Comparison of ENCODE assay signal across 8 cellular contexts in the genomic region with DNA sequence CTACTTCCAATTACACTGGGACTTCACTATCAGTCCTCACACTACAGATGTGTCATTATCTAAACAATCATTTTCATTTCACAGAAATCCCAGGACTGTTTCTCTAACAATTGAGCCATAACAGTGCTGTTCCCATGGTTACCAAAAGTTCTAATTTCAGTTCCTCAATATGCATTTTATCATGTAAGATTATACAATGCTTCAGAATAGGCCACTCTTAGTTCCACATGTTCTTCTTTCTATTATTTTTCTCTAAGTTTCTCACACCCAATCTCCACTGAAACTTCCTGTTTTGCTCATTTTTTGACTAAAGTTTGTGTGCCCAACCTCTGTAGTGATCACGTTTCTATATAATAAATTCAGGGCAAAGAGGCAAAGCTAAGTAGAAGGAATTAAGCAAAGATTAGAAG.
A peak's percentile ranks its signal among the peaks of the same experiment; 100 is the strongest.
DNase-seq lines count a peak whose midpoint lies in the region; ATAC-seq and TF ChIP-seq lines count a peak whose summit lies in the region.

No MANE protein-coding gene starts in this region.

- peaks cover 31% of the 10 kb centered on the region for H3K4me1 Mint-ChIP-seq in activated CD4-positive, alpha-beta T cell treated with anti-CD3 and anti-CD28 coated beads, Interleukin-2, amount 10 ng/mL, durations not matched to agents 24 days and 14 days
- peaks cover 37% of the 10 kb centered on the region for H3K4me1 Mint-ChIP-seq in activated B cell treated with CpG ODN at 0.5 μM for 24 hours

- H3K36me3 Mint-ChIP-seq in activated CD4-positive, alpha-beta T cell treated with anti-CD3 and anti-CD28 coated beads, Interleukin-2, amount 10 ng/mL, durations not matched to agents 24 days and 14 days (ENCODE audit: low read depth) = peaks cover 8% of the 10 kb centered on the region
- no peaks in the 10 kb centered on the region for H3K36me3 Mint-ChIP-seq in activated B cell treated with CpG ODN at 0.5 μM for 24 hours (ENCODE audit: low read depth)

- no peak for TF ChIP-seq CTCF in activated B cell treated with CpG ODN at 0.5 μM for 24 hours (IDR thresholded peaks at IDR 0.05)

- intact Hi-C loops in activated CD4-positive, alpha-beta T cell treated with anti-CD3 and anti-CD28 coated beads, Interleukin-2, amount 10 ng/mL, durations not matched to agents 24 days and 14 days (cut with micrococcal nuclease) = no loop called here
- intact Hi-C loops in activated B cell treated with CpG ODN at 0.5 μM for 24 hours (cut with micrococcal nuclease) = loop anchor here (1.0 to 10.0 kb wide), 7 partner anchors 119 to 1132 kb away; partner anchors contain the start of genes DUSP6 and GALNT4

- no peak for DNase-seq in activated CD4-positive, alpha-beta T cell treated with anti-CD3 and anti-CD28 coated beads, Interleukin-2, amount 10 ng/mL, durations not matched to agents 24 days and 14 days
- no peak for DNase-seq in activated CD4-positive, alpha-beta T cell treated with anti-CD3 and anti-CD28 coated beads for 48 hours
- DNase-seq in activated B cell treated with CpG ODN at 0.5 μM for 24 hours (no peak), myocyte (ENCODE audit: low read depth) (peak; percentile 31), cortex of kidney (lab: John Stamatoyannopoulos, UW) (no peak), COLO829 (ENCODE audit: low spot score) (no peak), 8988T (no peak)

- POLR2A ChIA-PET in activated B cell treated with CpG ODN at 0.5 μM for 24 hours (lab: Charles Lee) = interaction anchor here (0.8 to 0.9 kb wide), 2 partner anchors 185 to 358 kb away, joined by 3 read pairs; partner anchors contain the start of gene GALNT4

- H3K4me3 Mint-ChIP-seq in activated CD4-positive, alpha-beta T cell treated with anti-CD3 and anti-CD28 coated beads, Interleukin-2, amount 10 ng/mL, durations not matched to agents 24 days and 14 days = no peak overlapping the region
- H3K4me3 Mint-ChIP-seq in activated B cell treated with CpG ODN at 0.5 μM for 24 hours = peak overlapping the region; percentile 25

- H3K9me3 Mint-ChIP-seq in activated CD4-positive, alpha-beta T cell treated with anti-CD3 and anti-CD28 coated beads, Interleukin-2, amount 10 ng/mL, durations not matched to agents 24 days and 14 days = peaks cover 28% of the 10 kb centered on the region
- H3K9me3 Mint-ChIP-seq in activated B cell treated with CpG ODN at 0.5 μM for 24 hours = no peaks in the 10 kb centered on the region

- CTCF ChIA-PET in activated B cell treated with CpG ODN at 0.5 μM for 24 hours (lab: Charles Lee) = no interaction called here

- H3K27ac Mint-ChIP-seq in activated CD4-positive, alpha-beta T cell treated with anti-CD3 and anti-CD28 coated beads, Interleukin-2, amount 10 ng/mL, durations not matched to agents 24 days and 14 days = peak overlapping the region; percentile 63
- peak overlapping the region; percentile 82 for H3K27ac Mint-ChIP-seq in activated B cell treated with CpG ODN at 0.5 μM for 24 hours

- ATAC-seq in HG03095 (IDR thresholded peaks at IDR 0.05; ENCODE audit: unreplicated experiment) (peak; percentile 95), activated B cell treated with CpG ODN at 0.5 μM for 24 hours (ENCODE audit: low read depth) (peak; percentile 79)

- H3K27me3 Mint-ChIP-seq in activated CD4-positive, alpha-beta T cell treated with anti-CD3 and anti-CD28 coated beads, Interleukin-2, amount 10 ng/mL, durations not matched to agents 24 days and 14 days = no peaks in the 10 kb centered on the region
- H3K27me3 Mint-ChIP-seq in activated B cell treated with CpG ODN at 0.5 μM for 24 hours = no peaks in the 10 kb centered on the region
